ENCODE assay signal across 12 cellular contexts in genomic region chr18:45166341-45167108, GRCh38.
A peak's percentile ranks its signal among the peaks of the same experiment; 100 is the strongest.
DNase-seq lines count a peak whose midpoint lies in the region; ATAC-seq, FAIRE-seq and TF ChIP-seq lines count a peak whose summit lies in the region.
"Had no signal": no experiment of that assay in that cellular context is flagged by ENCODE, and none has a peak within 500 bp of the region (broad histone marks: within the 10 kb centered on the region; RNA-seq: fewer than 3 reads in every experiment).

No MANE protein-coding gene starts in this region.

- H3K27me3 ChIP-seq in GM12878 (replicated peaks in 1 of 2; ENCODE audit: control insufficient read depth in 2 of 2, insufficient read depth in 2 of 2, low read length in 1 of 2) (no peaks in the 10 kb centered on the region), stomach (no peaks in the 10 kb centered on the region)

- no peak for TF ChIP-seq CTCF in AG10803 (conservative IDR thresholded peaks at IDR 0.05; ENCODE audit: low read length)
- TF ChIP-seq CTCF in GM12878 (IDR thresholded peaks at IDR 0.05 in 2 of 3, conservative IDR thresholded peaks at IDR 0.05 in 1 of 3; ENCODE audit: control insufficient read depth in 2 of 3, extremely low read depth in 1 of 3, insufficient read depth in 1 of 3, low read depth in 3 of 3, low read length in 3 of 3) = no peak
- no peak for TF ChIP-seq CTCF in stomach (IDR thresholded peaks at IDR 0.05)

- H3K4me1 ChIP-seq in GM12878 (ENCODE audit: control insufficient read depth, insufficient read depth, low read length) (0 out of 2 replicates have a peak, but pooled peaks cover 4% of the 10 kb centered on the region), stomach (peaks cover 0 to 33% (median 5%) of the 10 kb centered on the region in 4 donors)

- no TSS peak for BruUV-seq in GM12878 (replicated peaks; lab: Mats Ljungman, UMichigan)

- peak; percentile 99 for DNase-seq in AG10803 (ENCODE audit: low read depth)
- peak; percentile 98 for DNase-seq in HT1080 (ENCODE audit: low read depth)
- no peak for DNase-seq in GM12878 (ENCODE audit: low read depth, low spot score)
- DNase-seq in left kidney (ENCODE audit: low read depth, low spot score) = peak; percentile 18
- DNase-seq in activated CD4-positive, alpha-beta T cell treated with anti-CD3 and anti-CD28 coated beads, Interleukin-2, amount 10 ng/mL, durations not matched to agents 7 days and 5 days = no peak
- no peak for DNase-seq in NCI-H2227 (lab: John Stamatoyannopoulos, UW; ENCODE audit: unreplicated experiment)
- DNase-seq in stomach = no peak
- DNase-seq: CD8-positive, alpha-beta T cell; WERI-Rb-1 had no signal

- RAD21 ChIA-PET in GM12878 (lab: Charles Lee; ENCODE audit: unreplicated experiment) = interaction anchor here (0.6 kb wide), 1 partner anchor 457 kb away, joined by 3 read pairs; no protein-coding TSS in a partner anchor

- no peak overlapping the region for H3K4me3 Mint-ChIP-seq in activated CD4-positive, alpha-beta T cell treated with anti-CD3 and anti-CD28 coated beads, Interleukin-2, amount 10 ng/mL, durations not matched to agents 7 days and 5 days
- H3K4me3 Mint-ChIP-seq: CD8-positive, alpha-beta T cell had no signal

- TF ChIP-seq EP300 in GM12878 (IDR thresholded peaks at IDR 0.05; ENCODE audit: borderline replicate concordance in 1 of 2, control insufficient read depth in 1 of 2, low read depth in 2 of 2, low read length in 2 of 2) = no peak
- no peak for TF ChIP-seq EP300 in stomach (IDR thresholded peaks at IDR 0.05)

- no peaks in the 10 kb centered on the region for H3K79me2 ChIP-seq in GM12878 (ENCODE audit: control insufficient read depth, insufficient read depth, low read length)

- CTCF ChIA-PET in GM12878 (lab: Yijun Ruan, JAX) = interaction anchor here (0.6 to 1.6 kb wide), 2 partner anchors 9 to 89 kb away, joined by 3 read pairs; no protein-coding TSS in a partner anchor
- CTCF ChIA-PET in activated CD4-positive, alpha-beta T cell treated with anti-CD3 and anti-CD28 coated beads, Interleukin-2, amount 10 ng/mL, durations not matched to agents 7 days and 5 days (lab: Charles Lee) = no interaction called here

- no peak overlapping the region for H3K4me2 ChIP-seq in GM12878 (ENCODE audit: control insufficient read depth, insufficient read depth)

- POLR2A ChIA-PET in GM12878 (lab: Charles Lee) = no interaction called here
- POLR2A ChIA-PET in activated CD4-positive, alpha-beta T cell treated with anti-CD3 and anti-CD28 coated beads, Interleukin-2, amount 10 ng/mL, durations not matched to agents 7 days and 5 days (lab: Charles Lee) = no interaction called here

- H3K27ac ChIP-seq in GM12878 (ENCODE audit: control insufficient read depth, insufficient read depth) (no peak overlapping the region), stomach (no peak overlapping the region)
- H3K27ac ChIP-seq: WERI-Rb-1 had no signal

- H3K9me3 Mint-ChIP-seq in activated CD4-positive, alpha-beta T cell treated with anti-CD3 and anti-CD28 coated beads, Interleukin-2, amount 10 ng/mL, durations not matched to agents 7 days and 5 days = no peaks in the 10 kb centered on the region
- H3K9me3 Mint-ChIP-seq: CD8-positive, alpha-beta T cell had no signal

- no peaks in the 10 kb centered on the region for H4K20me1 ChIP-seq in GM12878 (ENCODE audit: control insufficient read depth, insufficient read depth)

- no peak overlapping the region for H3K27ac Mint-ChIP-seq in activated CD4-positive, alpha-beta T cell treated with anti-CD3 and anti-CD28 coated beads, Interleukin-2, amount 10 ng/mL, durations not matched to agents 7 days and 5 days
- H3K27ac Mint-ChIP-seq: CD8-positive, alpha-beta T cell had no signal

- H3K36me3 ChIP-seq in GM12878 (ENCODE audit: control insufficient read depth in 2 of 2, insufficient read depth in 2 of 2, low read length in 1 of 2) (no peaks in the 10 kb centered on the region), stomach (no peaks in the 10 kb centered on the region)
- H3K36me3 ChIP-seq: WERI-Rb-1 had no signal

- in situ Hi-C loops in GM12878 (cut with MboI) = no loop called here

- H3K4me1 Mint-ChIP-seq in activated CD4-positive, alpha-beta T cell treated with anti-CD3 and anti-CD28 coated beads, Interleukin-2, amount 10 ng/mL, durations not matched to agents 7 days and 5 days = no peaks in the 10 kb centered on the region

- no peak for TF ChIP-seq RAD21 in GM12878 (IDR thresholded peaks at IDR 0.05; ENCODE audit: insufficient read depth, low read depth, low read length)

- ATAC-seq in GM12878 (peak; percentile 26), GM19397 (IDR thresholded peaks at IDR 0.05; ENCODE audit: unreplicated experiment) (no peak)
- ATAC-seq: CD8-positive, alpha-beta T cell had no signal

- SMC1A ChIA-PET in GM12878 (lab: Charles Lee; ENCODE audit: uncharacterized antibody, unreplicated experiment) = interaction anchor here (0.5 to 1.4 kb wide), 2 partner anchors 35 to 80 kb away, joined by 3 read pairs; no protein-coding TSS in a partner anchor

- WGBS in GM12878 (ENCODE audit: insufficient coverage, insufficient replicate concordance, low lambda C conversion rate, missing lambda C conversion rate) = 62% methylated on average over 8 of the region's 8 CpGs
- 66 to 88% (median 78%) methylated on average over 8 of the region's 8 CpGs for WGBS in stomach, 5 donors

- H3K4me3 ChIP-seq in AG10803 (ENCODE audit: low read length) (no peak overlapping the region), GM12878 (no peak overlapping the region), stomach (no peak overlapping the region)

- no peak overlapping the region for H2AFZ ChIP-seq in GM12878 (ENCODE audit: control insufficient read depth, low read depth, low read length)

- no peak for FAIRE-seq in GM12878 (lab: Jason Lieb, UNC)
- FAIRE-seq: colon, islet of Langerhans had no signal

- no peak for TF ChIP-seq POLR2A in GM12878 (IDR thresholded peaks at IDR 0.05; ENCODE audit: low read depth, low read length)
- no peak for TF ChIP-seq POLR2A in stomach (IDR thresholded peaks at IDR 0.05)

- no peaks in the 10 kb centered on the region for H3K9me3 ChIP-seq in GM12878 (replicated peaks; ENCODE audit: control insufficient read depth, insufficient read depth, low read length)
- H3K9me3 ChIP-seq in stomach = no peaks in the 10 kb centered on the region

- intact Hi-C loops in GM12878 (cut with micrococcal nuclease; ENCODE audit: unreplicated experiment) = loop anchor here (2.0 kb wide), 1 partner anchor 64 kb away; no protein-coding TSS in a partner anchor
- intact Hi-C loops in stomach (cut with DNase I; ENCODE audit: low total_unique reads) = no loop called here

- no peak overlapping the region for H3K9ac ChIP-seq in GM12878 (ENCODE audit: control insufficient read depth, insufficient read depth, low read length)

- H3K27me3 Mint-ChIP-seq in activated CD4-positive, alpha-beta T cell treated with anti-CD3 and anti-CD28 coated beads, Interleukin-2, amount 10 ng/mL, durations not matched to agents 7 days and 5 days = peaks cover 9% of the 10 kb centered on the region

- no peaks in the 10 kb centered on the region for H3K36me3 Mint-ChIP-seq in activated CD4-positive, alpha-beta T cell treated with anti-CD3 and anti-CD28 coated beads, Interleukin-2, amount 10 ng/mL, durations not matched to agents 7 days and 5 days (ENCODE audit: low read depth)
- H3K36me3 Mint-ChIP-seq: CD8-positive, alpha-beta T cell had no signal

TF ChIP-seq in GM12878, 131 proteins besides CTCF, POLR2A, EP300 and RAD21:
- TF ChIP-seq BCL3 (IDR thresholded peaks at IDR 0.05; ENCODE audit: borderline replicate concordance, insufficient read depth, low read depth, low read length, poor library complexity, severe bottlenecking) (no peak), EED (IDR thresholded peaks at IDR 0.05; ENCODE audit: low read depth) (no peak), NRF1 (conservative IDR thresholded peaks at IDR 0.05; ENCODE audit: low read depth, low read length) (no peak), CHD1 (IDR thresholded peaks at IDR 0.05; ENCODE audit: low read depth, low read length) (no peak), RCOR1 (conservative IDR thresholded peaks at IDR 0.05; ENCODE audit: low read depth, low read length) (no peak), IKZF2 (IDR thresholded peaks at IDR 0.05) (no peak), SRF (IDR thresholded peaks at IDR 0.05; ENCODE audit: low read depth in 2 of 2, low read length in 2 of 2) (no peak), E2F4 (IDR thresholded peaks at IDR 0.05; ENCODE audit: low read depth, low read length) (no peak)
TF ChIP-seq in GM12878: peak in this region for 0.

Comparison
In these comparisons a context has a peak if more than half of its experiments do, and no peak if none do; other contexts are left out.
1. DNase-seq: peak in AG10803 (single experiment), HT1080 (single experiment) and left kidney (single experiment); none in GM12878 (single experiment), activated CD4-positive, alpha-beta T cell treated with anti-CD3 and anti-CD28 coated beads, Interleukin-2, amount 10 ng/mL, durations not matched to agents 7 days and 5 days (single experiment), NCI-H2227 (single experiment) and stomach (single experiment).